In the genomic region with DNA sequence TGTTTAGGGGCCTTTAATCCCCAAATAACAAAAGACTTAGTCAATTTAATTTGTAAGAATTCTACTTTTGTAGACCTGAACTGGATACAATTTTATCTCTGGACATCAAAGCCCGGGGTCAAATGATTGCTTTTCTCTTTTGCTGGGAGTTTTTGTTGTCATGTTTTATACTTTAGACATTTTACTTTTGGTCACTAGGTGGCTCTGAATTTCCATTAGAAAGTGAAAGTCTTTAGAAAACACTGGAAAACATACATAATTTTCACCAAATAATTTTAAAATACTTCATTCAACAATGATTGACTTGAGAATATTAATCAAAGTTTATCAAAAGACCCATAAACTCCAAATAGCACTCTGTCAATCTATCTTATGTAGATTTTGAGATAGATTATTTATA, we compare ENCODE assay signal across 11 cellular contexts. TPM values are rescaled to one million over a fixed set of nuclear protein-coding genes. Genes with fewer than 3 reads are reported as not detected.
DNase-seq lines count a peak whose midpoint lies in the region; ATAC-seq and TF ChIP-seq lines count a peak whose summit lies in the region.
"Had no signal": no experiment of that assay in that cellular context is flagged by ENCODE, and none has a peak within 500 bp of the region (broad histone marks: within the 10 kb centered on the region; RNA-seq: fewer than 3 reads in every experiment).

No MANE protein-coding gene starts in this region.

- H3K4me2 ChIP-seq in neural cell (ENCODE audit: low read length) = no peak overlapping the region

- no peaks in the 10 kb centered on the region for H3F3A ChIP-seq in neural cell (ENCODE audit: insufficient read depth, low read length, poor library complexity, severe bottlenecking)

- H3K9ac ChIP-seq in neural cell (ENCODE audit: low read length) = no peak overlapping the region

- DNase-seq in DMS114 treated with DMSO at 0.1 percent for 48 hours (lab: John Stamatoyannopoulos, UW; ENCODE audit: unreplicated experiment) = peak; percentile 1
- DNase-seq in M059J (ENCODE audit: low read depth) = peak; percentile 9
- no peak for DNase-seq in dorsolateral prefrontal cortex
- no peak for DNase-seq in stimulated activated CD8-positive, alpha-beta memory T cell treated with anti-CD3 and anti-CD28 coated beads, Interleukin-4, amount 100 ng/mL, for 48 hours
- DNase-seq in GF-D8 (lab: John Stamatoyannopoulos, UW) = no peak
- no peak for DNase-seq in C1 segment of cervical spinal cord (lab: John Stamatoyannopoulos, UW)
- DNase-seq: activated CD4-positive, alpha-beta T cell treated with anti-CD3 and anti-CD28 coated beads, Interleukin-2, amount 50 U/mL, for 4 hours; left lung had no signal

- no peak overlapping the region for H2AFZ ChIP-seq in neural cell (ENCODE audit: low read depth, low read length)

- TF ChIP-seq EP300 in neural cell (conservative IDR thresholded peaks at IDR 0.05; ENCODE audit: poor library complexity, severe bottlenecking) = no peak

- peak; percentile 40 for TF ChIP-seq RAD21 in neural cell (conservative IDR thresholded peaks at IDR 0.05)

- H3K9me3 ChIP-seq in neural cell (ENCODE audit: low read length) = no peaks in the 10 kb centered on the region
- H3K9me3 ChIP-seq: left lung, suprapubic skin had no signal

- H4K20me1 ChIP-seq in neural cell (ENCODE audit: insufficient read depth) = no peaks in the 10 kb centered on the region

- intact Hi-C loops in dorsolateral prefrontal cortex (cut with DNase I) = no loop called here

- H3K36me3 ChIP-seq in neural cell (ENCODE audit: insufficient read depth, low read length) = no peaks in the 10 kb centered on the region
- H3K36me3 ChIP-seq: left lung, suprapubic skin had no signal

- no peak for ATAC-seq in HG02938 (IDR thresholded peaks at IDR 0.05; ENCODE audit: unreplicated experiment)
- ATAC-seq: left lung had no signal

- TF ChIP-seq CTCF in dorsolateral prefrontal cortex (IDR thresholded peaks at IDR 0.05 in 54 of 56, conservative IDR thresholded peaks at IDR 0.05 in 2 of 56; ENCODE audit: low read depth in 1 of 56, partially characterized antibody in 56 of 56) (peak in 52 of 56 donors; percentile 34 to 72 (median 53)), neural cell (IDR thresholded peaks at IDR 0.05; ENCODE audit: poor library complexity, severe bottlenecking) (peak; percentile 47)

- no peaks in the 10 kb centered on the region for H3K79me2 ChIP-seq in neural cell (replicated peaks; ENCODE audit: insufficient read depth, low read length)

- no peaks in the 10 kb centered on the region for H3K9me2 ChIP-seq in neural cell (ENCODE audit: insufficient read depth, low read length)

- H3K4me3 ChIP-seq in dorsolateral prefrontal cortex (no peak overlapping the region), neural cell (ENCODE audit: low read length) (no peak overlapping the region)
- H3K4me3 ChIP-seq: left lung, suprapubic skin had no signal

- no peaks in the 10 kb centered on the region for H3K27me3 ChIP-seq in dorsolateral prefrontal cortex
- H3K27me3 ChIP-seq in neural cell (ENCODE audit: insufficient read depth, low read depth, low read length) = no peaks in the 10 kb centered on the region
- H3K27me3 ChIP-seq: suprapubic skin had no signal

- peak overlapping the region in 9 of 59 donors; percentile 3 to 74 (median 32) for H3K27ac ChIP-seq in dorsolateral prefrontal cortex
- H3K27ac ChIP-seq in neural cell (ENCODE audit: low read length) = no peak overlapping the region
- H3K27ac ChIP-seq: left lung, suprapubic skin had no signal

TF ChIP-seq in neural cell, 6 proteins besides CTCF, POLR2A, EP300 and RAD21:
- TF ChIP-seq SMC3 (conservative IDR thresholded peaks at IDR 0.05; ENCODE audit: poor library complexity) = peak; percentile 12
- no peak for TF ChIP-seq REST (IDR thresholded peaks at IDR 0.05; ENCODE audit: borderline replicate concordance)
TF ChIP-seq in neural cell: peak in this region for 1.

RNA-seq across cellular contexts. Expression of gene PCA3, which starts 2.8 kb away (rescaled TPM):
- not detected in 2 replicates for total RNA-seq in M059J (2014; rRNA removed; shearing (Covaris generic))
- total RNA-seq in dorsolateral prefrontal cortex = 1 to 10 TPM in 17 of 120 experiments, under 1 TPM in 82, not detected in 21; 0.17 to 1.7 (median 0.53) TPM
- 0.16 TPM in 1 of 2 replicates, not detected in the other for polyA plus RNA-seq in neural cell
- polyA minus RNA-seq in neural cell = 0.97 and 1.6 TPM in 2 replicates

Comparison
In these comparisons a context has a peak if more than half of its experiments do, and no peak if none do; other contexts are left out.
1. DNase-seq: peak in DMS114 treated with DMSO at 0.1 percent for 48 hours (single experiment) and M059J (single experiment); none in dorsolateral prefrontal cortex (0 of 10), stimulated activated CD8-positive, alpha-beta memory T cell treated with anti-CD3 and anti-CD28 coated beads, Interleukin-4, amount 100 ng/mL, for 48 hours (single experiment), GF-D8 (single experiment) and C1 segment of cervical spinal cord (0 of 14).